14 cellular contexts compared by ENCODE assay signal in genomic region chr14:33943081-33943480, GRCh38. TPM values are rescaled to one million over a fixed set of nuclear protein-coding genes. Genes with fewer than 3 reads are reported as not detected.
A peak's percentile ranks its signal among the peaks of the same experiment; 100 is the strongest.
DNase-seq lines count a peak whose midpoint lies in the region; ATAC-seq, FAIRE-seq and TF ChIP-seq lines count a peak whose summit lies in the region.
"Had no signal": no experiment of that assay in that cellular context is flagged by ENCODE, and none has a peak within 500 bp of the region (broad histone marks: within the 10 kb centered on the region; RNA-seq: fewer than 3 reads in every experiment).

No MANE protein-coding gene starts in this region.

- no peak overlapping the region; the same call in 1 of the 2 replicates for H3K4me2 ChIP-seq in HepG2 (ENCODE audit: low read depth, low read length)
- H3K4me2 ChIP-seq: BLaER1, GM23338 had no signal

- H3K9me3 Mint-ChIP-seq in CD8-positive, alpha-beta memory T cell, result peaks cover 0 to 3% (median 0%) of the 10 kb centered on the region in 5 donors
- no peaks in the 10 kb centered on the region for H3K9me3 Mint-ChIP-seq in activated T-cell treated with anti-CD3 and anti-CD28 coated beads, Interleukin-2, amount 50 U/mL, for 72 hours
- H3K9me3 Mint-ChIP-seq: GM23338 had no signal

- no peak overlapping the region for H2AFZ ChIP-seq in HepG2 (ENCODE audit: low read length)
- H2AFZ ChIP-seq: GM23338 had no signal

- BruUV-seq in HepG2 (replicated peaks; lab: Mats Ljungman, UMichigan), result no TSS peak

- no peak for TF ChIP-seq POLR2A in HepG2 (IDR thresholded peaks at IDR 0.05; ENCODE audit: insufficient read depth in 1 of 2, low read depth in 2 of 2, low read length in 2 of 2)

- H3K4me3 Mint-ChIP-seq in CD8-positive, alpha-beta memory T cell, result no peak overlapping the region
- no peak overlapping the region for H3K4me3 Mint-ChIP-seq in activated T-cell treated with anti-CD3 and anti-CD28 coated beads, Interleukin-2, amount 50 U/mL, for 72 hours
- H3K4me3 Mint-ChIP-seq: GM23338 had no signal

- H3K36me3 Mint-ChIP-seq in CD8-positive, alpha-beta memory T cell, result peaks cover 0 to 1% (median 0%) of the 10 kb centered on the region in 3 donors
- H3K36me3 Mint-ChIP-seq in activated T-cell treated with anti-CD3 and anti-CD28 coated beads, Interleukin-2, amount 50 U/mL, for 72 hours (ENCODE audit: insufficient read depth in 2 of 2), result no peaks in the 10 kb centered on the region

- in situ Hi-C loops in HepG2 (cut with HindIII; ENCODE audit: extremely low pct_ligation_motif_present, low pct_unique_long_range_greater_than_20kb), result no loop called here

- ATAC-seq in HepG2 (no peak), left lung (no peak), HG03045 (IDR thresholded peaks at IDR 0.05; ENCODE audit: unreplicated experiment) (no peak)
- ATAC-seq in activated T-cell treated with anti-CD3 and anti-CD28 coated beads, Interleukin-2, amount 50 U/mL, for 72 hours (replicated peaks in 1 of 2), result no peak
- ATAC-seq: GM23338 had no signal

- WGBS in HepG2 (ENCODE audit: low lambda C conversion rate), result 46% methylated on average over 5 of the region's 5 CpGs

- no peak for TF ChIP-seq RAD21 in HepG2 (CRISPR knock-in tag; IDR thresholded peaks at IDR 0.05)

- TF ChIP-seq EP300 in HepG2 (IDR thresholded peaks at IDR 0.05; ENCODE audit: low read depth in 2 of 2, low read length in 2 of 2) (no peak), HepG2 (CRISPR knock-in tag; IDR thresholded peaks at IDR 0.05; ENCODE audit: borderline replicate concordance) (no peak)

- H3K9me3 ChIP-seq in CD8-positive, alpha-beta memory T cell (ENCODE audit: low read length), result no peaks in the 10 kb centered on the region
- H3K9me3 ChIP-seq in HepG2 (ENCODE audit: low read length) (no peaks in the 10 kb centered on the region), left lung (no peaks in the 10 kb centered on the region)
- H3K9me3 ChIP-seq: BLaER1, neutrophil had no signal

- H3K27me3 Mint-ChIP-seq in CD8-positive, alpha-beta memory T cell, result peaks cover 0 to 2% of the 10 kb centered on the region in 2 donors
- H3K27me3 Mint-ChIP-seq in activated T-cell treated with anti-CD3 and anti-CD28 coated beads, Interleukin-2, amount 50 U/mL, for 72 hours (ENCODE audit: low read depth), result peaks cover 18% of the 10 kb centered on the region

- no peaks in the 10 kb centered on the region for H3K27me3 ChIP-seq in CD8-positive, alpha-beta memory T cell (ENCODE audit: insufficient read depth, low read length, poor library complexity, severe bottlenecking)
- H3K27me3 ChIP-seq in HepG2 (ENCODE audit: control insufficient read depth in 1 of 2, insufficient read depth in 2 of 2, low read length in 2 of 2), result no peaks in the 10 kb centered on the region; a peak in 1 of 5 replicates
- H3K27me3 ChIP-seq in left lung, result peaks cover 0 to 15% of the 10 kb centered on the region in 2 donors
- H3K27me3 ChIP-seq: BLaER1 had no signal

- H3K79me2 ChIP-seq in HepG2 (ENCODE audit: insufficient read depth, low read length), result peaks cover 32% of the 10 kb centered on the region

- peaks cover 5 to 11% (median 7%) of the 10 kb centered on the region in 3 donors for H3K4me1 Mint-ChIP-seq in CD8-positive, alpha-beta memory T cell
- H3K4me1 Mint-ChIP-seq in activated T-cell treated with anti-CD3 and anti-CD28 coated beads, Interleukin-2, amount 50 U/mL, for 72 hours (ENCODE audit: low read depth), result peaks cover 10% of the 10 kb centered on the region

- no peak overlapping the region for H3K4me3 ChIP-seq in CD8-positive, alpha-beta memory T cell (ENCODE audit: low read length)
- no peak overlapping the region for H3K4me3 ChIP-seq in HepG2 (replicated peaks in 1 of 3; ENCODE audit: insufficient read depth in 1 of 3, low read depth in 2 of 3, low read length in 3 of 3)
- H3K4me3 ChIP-seq in left lung, result no peak overlapping the region
- H3K4me3 ChIP-seq: BLaER1, GM23338 had no signal

- H3K9ac ChIP-seq in HepG2 (ENCODE audit: insufficient read depth, low read depth, low read length), result no peak overlapping the region
- H3K9ac ChIP-seq: BLaER1 had no signal

- no peak overlapping the region for H3K27ac Mint-ChIP-seq in CD8-positive, alpha-beta memory T cell
- H3K27ac Mint-ChIP-seq in activated T-cell treated with anti-CD3 and anti-CD28 coated beads, Interleukin-2, amount 50 U/mL, for 72 hours, result no peak overlapping the region
- H3K27ac Mint-ChIP-seq: GM23338 had no signal

- POLR2A ChIA-PET in CD8-positive, alpha-beta memory T cell (lab: Charles Lee), result no interaction called here
- POLR2A ChIA-PET in HepG2 (lab: Yijun Ruan, JAX), result no interaction called here

- no peak for DNase-seq in CD8-positive, alpha-beta memory T cell
- peak; percentile 87 for DNase-seq in NCI-H128 (lab: John Stamatoyannopoulos, UW; ENCODE audit: unreplicated experiment)
- DNase-seq in NCI-H82 treated with DMSO at 0.1 percent for 48 hours (lab: John Stamatoyannopoulos, UW; ENCODE audit: unreplicated experiment), result peak; percentile 41
- no peak for DNase-seq in HepG2 (ENCODE audit: low spot score)
- DNase-seq in left lung, result no peak
- DNase-seq in activated T-cell treated with anti-CD3 and anti-CD28 coated beads, Interleukin-2, amount 50 U/mL, for 72 hours, result no peak
- DNase-seq in activated CD8-positive, alpha-beta memory T cell treated with anti-CD3 and anti-CD28 coated beads, Interleukin-2, amount 50 U/mL, for 48 hours, result no peak
- DNase-seq: activated effector memory CD4-positive, alpha-beta T cell treated with Interleukin-2 at 50 U/mL for 16 hours; dermis blood vessel endothelial cell had no signal

- CTCF ChIA-PET in CD8-positive, alpha-beta memory T cell (lab: Charles Lee), result interaction anchor here (1.3 kb wide), 1 partner anchor 13 kb away, joined by 3 read pairs; no protein-coding TSS in a partner anchor
- CTCF ChIA-PET in HepG2 (lab: Yijun Ruan, JAX; ENCODE audit: low intra/inter-chr PET ratio, low total read pairs), result no interaction called here

- no peak for TF ChIP-seq CTCF in HepG2 (CRISPR knock-in tag; IDR thresholded peaks at IDR 0.05)
- TF ChIP-seq CTCF in left lung (IDR thresholded peaks at IDR 0.05), result no peak

- H3K27ac ChIP-seq in CD8-positive, alpha-beta memory T cell (ENCODE audit: low read depth, low read length), result peak overlapping the region; percentile 36
- H3K27ac ChIP-seq in HepG2 (ENCODE audit: extremely low read length, insufficient read depth, low read length), result no peak overlapping the region
- no peak overlapping the region for H3K27ac ChIP-seq in left lung
- H3K27ac ChIP-seq: BLaER1, neutrophil had no signal

- H3K36me3 ChIP-seq in CD8-positive, alpha-beta memory T cell (ENCODE audit: insufficient read depth, low read length), result no peaks in the 10 kb centered on the region
- H3K36me3 ChIP-seq in HepG2 (replicated peaks in 1 of 2; ENCODE audit: control insufficient read depth in 1 of 2, insufficient read depth in 2 of 2, low read length in 2 of 2) (no peaks in the 10 kb centered on the region), left lung (no peaks in the 10 kb centered on the region)
- H3K36me3 ChIP-seq: BLaER1, neutrophil had no signal

- H4K20me1 ChIP-seq in HepG2 (ENCODE audit: insufficient read depth, low read length), result no peaks in the 10 kb centered on the region; the same call in 1 of the 2 replicates
- H4K20me1 ChIP-seq: BLaER1 had no signal

- H3K4me1 ChIP-seq in CD8-positive, alpha-beta memory T cell (ENCODE audit: insufficient read depth, low read length), result no peaks in the 10 kb centered on the region
- H3K4me1 ChIP-seq in HepG2 (ENCODE audit: insufficient read depth, low read length), result peaks cover 18% of the 10 kb centered on the region
- peaks cover 0 to 5% of the 10 kb centered on the region in 2 donors for H3K4me1 ChIP-seq in left lung
- H3K4me1 ChIP-seq: BLaER1 had no signal

- intact Hi-C loops in HepG2 (cut with micrococcal nuclease; ENCODE audit: unreplicated experiment) (no loop called here), left lung (cut with DNase I) (no loop called here)

- no peak for FAIRE-seq in HepG2 (lab: Jason Lieb, UNC)
- FAIRE-seq: TTC549 had no signal

TF ChIP-seq in HepG2, 621 proteins besides CTCF, POLR2A, EP300 and RAD21 (continues in another document):
- no peak for TF ChIP-seq ZNF572 (CRISPR knock-in tag; IDR thresholded peaks at IDR 0.05)
- no peak for TF ChIP-seq TMF1 (CRISPR knock-in tag; IDR thresholded peaks at IDR 0.05; ENCODE audit: low read depth)
- TF ChIP-seq ZNF501 (CRISPR knock-in tag; IDR thresholded peaks at IDR 0.05), result peak; percentile 15; the same call in 1 of the 2 replicates
- TF ChIP-seq ZNF713 (CRISPR knock-in tag; IDR thresholded peaks at IDR 0.05), result no peak
- 0 out of 2 replicates have a peak, but pooled peaks have one; percentile 21 for TF ChIP-seq NFIC (IDR thresholded peaks at IDR 0.05; ENCODE audit: low read length)
- TF ChIP-seq ZBTB1 (CRISPR knock-in tag; IDR thresholded peaks at IDR 0.05; ENCODE audit: borderline replicate concordance), result no peak
- 0 out of 2 replicates have a peak, but pooled peaks have one; percentile 36 for TF ChIP-seq MEF2D (CRISPR knock-in tag; IDR thresholded peaks at IDR 0.05)

RNA-seq across cellular contexts. Expression of gene EGLN3, which starts 7.8 kb away (rescaled TPM):
- 1 to 10 TPM; 1.6 to 2.1 TPM for total RNA-seq in CD8-positive, alpha-beta memory T cell
- polyA plus RNA-seq in CD8-positive, alpha-beta memory T cell, result 2.5 TPM
- 0.18 TPM in 2 replicates for total RNA-seq in HepG2 (2016; rRNA removed; fragmentation: Illumina TruSeq; extraction: Trizol)
- not detected in 2 replicates for total RNA-seq in HepG2 (2016; cell fraction: cytosol; rRNA removed; fragmentation: Illumina TruSeq; extraction: Trizol; ENCODE audit: low read depth)
- total RNA-seq in HepG2 (2016; cell fraction: insoluble cytoplasmic fraction; rRNA removed; fragmentation: Illumina TruSeq; extraction: Trizol), result 0.13 and 0.39 TPM in 2 replicates
- 0.07 and 0.12 TPM in 2 replicates for total RNA-seq in HepG2 (2016; cell fraction: membrane; rRNA removed; fragmentation: Illumina TruSeq; extraction: Trizol)
- not detected in 2 replicates for total RNA-seq in HepG2 (2016; cell fraction: nucleus; rRNA removed; fragmentation: Illumina TruSeq; extraction: Trizol)
- 27.3 and 30.1 TPM in 2 replicates for polyA plus RNA-seq in HepG2 (2011; rRNA removed)
- polyA plus RNA-seq in HepG2 (2011; cell fraction: cytosol; rRNA removed), result 13.7 and 27.8 TPM in 2 replicates
- polyA plus RNA-seq in HepG2 (2011; cell fraction: nucleus; rRNA removed), result 14.1 and 18.4 TPM in 2 replicates
- polyA plus RNA-seq in HepG2 (2012), result 89.8 and 101 TPM in 2 replicates
- not detected in 2 replicates for polyA plus RNA-seq in HepG2 (2016; cell fraction: cytosol; fragmentation: Illumina TruSeq; extraction: Trizol; ENCODE audit: low read depth)
- 0.11 and 0.19 TPM in 2 replicates for polyA plus RNA-seq in HepG2 (2016; cell fraction: insoluble cytoplasmic fraction; fragmentation: Illumina TruSeq; extraction: Trizol; ENCODE audit: low read depth)
- 0.17 TPM in 1 of 2 replicates, not detected in the other for polyA plus RNA-seq in HepG2 (2016; cell fraction: membrane; fragmentation: Illumina TruSeq; extraction: Trizol; ENCODE audit: low read depth)
- polyA plus RNA-seq in HepG2 (2016; cell fraction: nucleus; fragmentation: Illumina TruSeq; extraction: Trizol; ENCODE audit: insufficient read depth, low read depth), result not detected in 2 replicates
- polyA minus RNA-seq in HepG2 (2011; rRNA and poly(A)+ RNA removed; ENCODE audit: low replicate concordance), result 8.9 and 29.0 TPM in 2 replicates
- 24.4 and 43.2 TPM in 2 replicates for polyA minus RNA-seq in HepG2 (2011; cell fraction: cytosol; rRNA and poly(A)+ RNA removed)
- polyA minus RNA-seq in HepG2 (2011; cell fraction: nucleus; rRNA and poly(A)+ RNA removed), result 23.8 and 49.0 TPM in 2 replicates
- 1 to 10 TPM; 1.3 to 4.5 TPM for total RNA-seq in left lung
- 1 to 10 TPM; 2.6 to 8.2 TPM for total RNA-seq in activated T-cell treated with anti-CD3 and anti-CD28 coated beads, Interleukin-2, amount 50 U/mL, for 72 hours

Comparison
In these comparisons a context has a peak if more than half of its experiments do, and no peak if none do; other contexts are left out.
1. DNase-seq: peak in NCI-H128 (single experiment) and NCI-H82 treated with DMSO at 0.1 percent for 48 hours (single experiment); none in CD8-positive, alpha-beta memory T cell (0 of 5), HepG2 (single experiment), left lung (0 of 2), activated T-cell treated with anti-CD3 and anti-CD28 coated beads, Interleukin-2, amount 50 U/mL, for 72 hours (0 of 2) and activated CD8-positive, alpha-beta memory T cell treated with anti-CD3 and anti-CD28 coated beads, Interleukin-2, amount 50 U/mL, for 48 hours (single experiment).